8 cellular contexts compared by ENCODE assay signal in the genomic region with DNA sequence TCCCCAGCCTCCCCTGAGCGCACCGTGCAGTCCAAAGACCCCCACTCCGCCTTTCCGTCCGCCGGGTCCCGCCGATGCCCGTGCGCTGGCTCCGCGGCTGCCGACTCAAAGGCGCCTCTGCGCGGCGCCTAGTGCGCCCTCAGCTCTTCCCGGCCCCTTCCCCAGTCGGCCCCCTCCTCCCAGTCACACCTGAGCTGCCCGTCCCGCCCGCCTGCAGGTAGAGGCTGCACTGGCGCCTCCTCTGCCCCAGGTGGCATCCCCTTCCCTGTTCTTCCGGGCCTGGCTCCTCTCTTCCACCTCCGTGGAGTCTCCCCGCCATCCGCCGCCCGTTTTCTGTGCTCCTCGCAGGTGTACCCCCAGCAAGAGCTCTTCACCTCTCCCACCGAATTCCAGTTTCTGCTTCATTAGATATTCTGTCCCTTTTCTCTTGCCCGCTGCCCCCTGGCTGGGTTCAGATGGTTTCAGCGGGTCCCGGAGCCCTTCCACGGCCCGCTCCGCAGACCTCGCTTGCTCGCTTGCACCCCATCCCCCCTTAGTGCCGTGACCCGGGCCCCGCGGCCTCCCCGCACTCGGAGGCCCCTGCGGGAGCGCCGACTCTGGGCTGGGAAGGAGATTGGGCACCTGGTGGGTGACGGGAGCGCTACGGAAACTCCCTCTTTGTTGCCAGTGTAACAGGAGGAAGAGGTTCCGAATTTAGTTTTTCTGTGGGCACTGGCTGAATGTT. TPM values are rescaled to one million over a fixed set of nuclear protein-coding genes. Genes with fewer than 3 reads are reported as not detected.
DNase-seq lines count a peak whose midpoint lies in the region; ATAC-seq and TF ChIP-seq lines count a peak whose summit lies in the region.

No MANE protein-coding gene starts in this region.

- under 1% methylated on average over 53 of the region's 53 CpGs for WGBS in liver

- DNase-seq in NCI-H2029 (lab: John Stamatoyannopoulos, UW), result peak; percentile 64
- DNase-seq in activated CD4-positive, alpha-beta T cell treated with anti-CD3 and anti-CD28 coated beads for 48 hours, result peak; percentile 40
- DNase-seq in coronary artery (ENCODE audit: low spot score), result peak; percentile 83
- DNase-seq in stimulated activated CD4-positive, alpha-beta T cell treated with anti-CD3 and anti-CD28 coated beads, Interleukin-4, amount 100 ng/mL, for 1 hour, result peak; percentile 34
- DNase-seq in SKM-1 treated with dmso at 0.1 percent for 144 hours (lab: John Stamatoyannopoulos, UW; ENCODE audit: unreplicated experiment), result no peak

- ATAC-seq in HG02840 (IDR thresholded peaks at IDR 0.05; ENCODE audit: low FRiP score, unreplicated experiment), result peak; percentile 11

- H3K27me3 ChIP-seq in liver (ENCODE audit: control insufficient read depth in 4 of 4, insufficient read depth in 4 of 4, low read length in 3 of 4), result no peaks in the 10 kb centered on the region

- peak overlapping the region; percentile 75 to 85 for H3K9ac ChIP-seq in liver (ENCODE audit: low read depth in 1 of 2, low read length in 2 of 2)

- peak; percentile 26 for TF ChIP-seq CTCF in GM12874 (IDR thresholded peaks at IDR 0.05; ENCODE audit: insufficient read depth, low read depth, low read length)
- TF ChIP-seq CTCF in coronary artery (IDR thresholded peaks at IDR 0.05), result no peak
- TF ChIP-seq CTCF in liver (IDR thresholded peaks at IDR 0.05; ENCODE audit: low read depth, low read length, missing input control), result peak; percentile 19

- H3K4me3 ChIP-seq in coronary artery (peak overlapping the region; percentile 85), liver (ENCODE audit: low read depth in 1 of 3, low read length in 3 of 3) (peak overlapping the region; percentile 83 to 98 (median 88))

- no peaks in the 10 kb centered on the region for H3K36me3 ChIP-seq in liver (ENCODE audit: control insufficient read depth in 4 of 4, insufficient read depth in 3 of 4, low read depth in 1 of 4, low read length in 3 of 4)

- peaks cover 7 to 16% (median 12%) of the 10 kb centered on the region in 4 donors for H3K4me1 ChIP-seq in liver (ENCODE audit: control insufficient read depth in 4 of 4, insufficient read depth in 4 of 4, low read length in 3 of 4)

- TF ChIP-seq RAD21 in liver (IDR thresholded peaks at IDR 0.05), result peak in 1 of 2 donors; percentile 35

- H3K9me3 ChIP-seq in liver (ENCODE audit: control insufficient read depth in 4 of 4, low read length in 3 of 4), result no peaks in the 10 kb centered on the region

- peak overlapping the region; percentile 83 to 93 for H3K27ac ChIP-seq in coronary artery
- H3K27ac ChIP-seq in liver (ENCODE audit: low read depth in 1 of 2, low read length in 2 of 2), result peak overlapping the region; percentile 75 to 91

TF ChIP-seq in liver, 16 proteins besides CTCF, POLR2A, EP300 and RAD21:
- TF ChIP-seq, protein P1, sequence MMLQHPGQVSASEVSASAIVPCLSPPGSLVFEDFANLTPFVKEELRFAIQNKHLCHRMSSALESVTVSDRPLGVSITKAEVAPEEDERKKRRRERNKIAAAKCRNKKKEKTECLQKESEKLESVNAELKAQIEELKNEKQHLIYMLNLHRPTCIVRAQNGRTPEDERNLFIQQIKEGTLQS (IDR thresholded peaks at IDR 0.05), result no peak
- TF ChIP-seq TAF1 (conservative IDR thresholded peaks at IDR 0.05), result peak; percentile 50
- TF ChIP-seq FOXA1 (IDR thresholded peaks at IDR 0.05), result no peak
- no peak for TF ChIP-seq NR2F2 (IDR thresholded peaks at IDR 0.05)
- TF ChIP-seq YY1 (IDR thresholded peaks at IDR 0.05), result peak; percentile 23
- TF ChIP-seq, protein P2, sequence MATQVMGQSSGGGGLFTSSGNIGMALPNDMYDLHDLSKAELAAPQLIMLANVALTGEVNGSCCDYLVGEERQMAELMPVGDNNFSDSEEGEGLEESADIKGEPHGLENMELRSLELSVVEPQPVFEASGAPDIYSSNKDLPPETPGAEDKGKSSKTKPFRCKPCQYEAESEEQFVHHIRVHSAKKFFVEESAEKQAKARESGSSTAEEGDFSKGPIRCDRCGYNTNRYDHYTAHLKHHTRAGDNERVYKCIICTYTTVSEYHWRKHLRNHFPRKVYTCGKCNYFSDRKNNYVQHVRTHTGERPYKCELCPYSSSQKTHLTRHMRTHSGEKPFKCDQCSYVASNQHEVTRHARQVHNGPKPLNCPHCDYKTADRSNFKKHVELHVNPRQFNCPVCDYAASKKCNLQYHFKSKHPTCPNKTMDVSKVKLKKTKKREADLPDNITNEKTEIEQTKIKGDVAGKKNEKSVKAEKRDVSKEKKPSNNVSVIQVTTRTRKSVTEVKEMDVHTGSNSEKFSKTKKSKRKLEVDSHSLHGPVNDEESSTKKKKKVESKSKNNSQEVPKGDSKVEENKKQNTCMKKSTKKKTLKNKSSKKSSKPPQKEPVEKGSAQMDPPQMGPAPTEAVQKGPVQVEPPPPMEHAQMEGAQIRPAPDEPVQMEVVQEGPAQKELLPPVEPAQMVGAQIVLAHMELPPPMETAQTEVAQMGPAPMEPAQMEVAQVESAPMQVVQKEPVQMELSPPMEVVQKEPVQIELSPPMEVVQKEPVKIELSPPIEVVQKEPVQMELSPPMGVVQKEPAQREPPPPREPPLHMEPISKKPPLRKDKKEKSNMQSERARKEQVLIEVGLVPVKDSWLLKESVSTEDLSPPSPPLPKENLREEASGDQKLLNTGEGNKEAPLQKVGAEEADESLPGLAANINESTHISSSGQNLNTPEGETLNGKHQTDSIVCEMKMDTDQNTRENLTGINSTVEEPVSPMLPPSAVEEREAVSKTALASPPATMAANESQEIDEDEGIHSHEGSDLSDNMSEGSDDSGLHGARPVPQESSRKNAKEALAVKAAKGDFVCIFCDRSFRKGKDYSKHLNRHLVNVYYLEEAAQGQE (IDR thresholded peaks at IDR 0.05), result peak; percentile 22
- peak; percentile 11 for TF ChIP-seq SP1 (IDR thresholded peaks at IDR 0.05)

RNA-seq across cellular contexts. Expression of gene SLC44A1, which starts 0.7 kb away (rescaled TPM):
- 10 to 100 TPM; 46.4 to 73.1 TPM for total RNA-seq in liver
- 10 to 100 TPM; 18.1 to 59.9 TPM for polyA plus RNA-seq in liver
